In genomic region chr12:113424915-113425823, GRCh38 we compare ENCODE assay signal across 9 cellular contexts. TPM values are rescaled to one million over a fixed set of nuclear protein-coding genes. Genes with fewer than 3 reads are reported as not detected.
DNase-seq lines count a peak whose midpoint lies in the region; ATAC-seq and TF ChIP-seq lines count a peak whose summit lies in the region.
"Had no signal": no experiment of that assay in that cellular context is flagged by ENCODE, and none has a peak within 500 bp of the region (broad histone marks: within the 10 kb centered on the region; RNA-seq: fewer than 3 reads in every experiment).

No MANE protein-coding gene starts in this region.

- H3K4me3 ChIP-seq in GM12875 (ENCODE audit: low read depth, low read length) (no peak overlapping the region), OCI-LY7 (ENCODE audit: low read depth, low read length, poor library complexity, severe bottlenecking) (no peak overlapping the region), parathyroid adenoma (ENCODE audit: low read depth, low read length) (no peak overlapping the region)

- BruUV-seq in OCI-LY7 (replicated peaks; lab: Mats Ljungman, UMichigan): no TSS peak

- no peaks in the 10 kb centered on the region for H4K20me1 ChIP-seq in OCI-LY7 (ENCODE audit: insufficient read depth, low read length)

- H3K9me2 ChIP-seq in OCI-LY7 (ENCODE audit: insufficient read depth, low read length): no peaks in the 10 kb centered on the region

- in situ Hi-C loops in ACHN (cut with HindIII; ENCODE audit: low pct_ligation_motif_present, low pct_unique_long_range_greater_than_20kb, low sequenced_read_pairs): no loop called here

- DNase-seq in ACHN: peak; percentile 55
- peak; percentile 50 for DNase-seq in OCI-LY7 (ENCODE audit: low spot score)
- DNase-seq in activated effector memory CD4-positive, alpha-beta T cell treated with anti-CD3 and anti-CD28 coated beads, Interleukin-2, amount 50 U/mL, for 16 hours: peak; percentile 84
- DNase-seq in germinal center (ENCODE audit: low spot score): peak; percentile 53
- DNase-seq in NCI-H526 treated with DMSO at 0.1 percent for 48 hours (lab: John Stamatoyannopoulos, UW): no peak

- CTCF ChIA-PET in OCI-LY7 (lab: Charles Lee; ENCODE audit: unreplicated experiment): interaction anchor here (0.6 to 0.8 kb wide), 4 partner anchors 12 to 559 kb away, joined by 3 to 5 read pairs (median 4); no protein-coding TSS in a partner anchor

- no peaks in the 10 kb centered on the region for H3K27me3 ChIP-seq in parathyroid adenoma (ENCODE audit: control insufficient read depth, insufficient read depth, low read length)

- H3K36me3 ChIP-seq in OCI-LY7 (ENCODE audit: insufficient read depth, low read length): no peaks in the 10 kb centered on the region
- H3K36me3 ChIP-seq in parathyroid adenoma (ENCODE audit: control insufficient read depth, insufficient read depth, low read length): no peaks in the 10 kb centered on the region

- no peak overlapping the region for H3K27ac ChIP-seq in OCI-LY7 (ENCODE audit: low read depth, low read length, poor library complexity, severe bottlenecking)
- H3K27ac ChIP-seq in parathyroid adenoma: no peak overlapping the region

- POLR2A ChIA-PET in OCI-LY7 (lab: Charles Lee): interaction anchor here (0.7 kb wide), 1 partner anchor 272 kb away, joined by 3 read pairs; no protein-coding TSS in a partner anchor

- H3K4me2 ChIP-seq in OCI-LY7 (ENCODE audit: low read length) (peak overlapping the region; percentile 58; the same call in 1 of the 2 replicates), parathyroid adenoma (ENCODE audit: low read length) (no peak overlapping the region)

- H2AFZ ChIP-seq in OCI-LY7 (ENCODE audit: low read length) (peak overlapping the region; percentile 64; the same call in 1 of the 2 replicates), parathyroid adenoma (no peak overlapping the region)

- TF ChIP-seq CTCF in GM12875 (IDR thresholded peaks at IDR 0.05; ENCODE audit: borderline replicate concordance, insufficient read depth, low read depth, low read length) (peak; percentile 83), OCI-LY7 (conservative IDR thresholded peaks at IDR 0.05; ENCODE audit: low read length) (peak; percentile 92), parathyroid adenoma (IDR thresholded peaks at IDR 0.05) (peak; percentile 85)

- intact Hi-C loops in OCI-LY7 (cut with micrococcal nuclease; ENCODE audit: unreplicated experiment): loop anchor here (1.0 to 5.0 kb wide), 2 partner anchors 113 to 228 kb away; no protein-coding TSS in a partner anchor

- no peak for ATAC-seq in GM18498 (IDR thresholded peaks at IDR 0.05; ENCODE audit: unreplicated experiment)

- no peak overlapping the region for H3K9ac ChIP-seq in parathyroid adenoma

- H3K4me1 ChIP-seq in OCI-LY7 (ENCODE audit: insufficient read depth, low read length, poor library complexity, severe bottlenecking): peaks cover 31% of the 10 kb centered on the region
- no peaks in the 10 kb centered on the region for H3K4me1 ChIP-seq in parathyroid adenoma

- H3K79me2 ChIP-seq in OCI-LY7 (ENCODE audit: insufficient read depth, low read depth, low read length) (no peaks in the 10 kb centered on the region), parathyroid adenoma (peaks cover 2% of the 10 kb centered on the region)

- H3K9me3 ChIP-seq in OCI-LY7 (ENCODE audit: low read length) (no peaks in the 10 kb centered on the region), parathyroid adenoma (ENCODE audit: control insufficient read depth, low read length) (no peaks in the 10 kb centered on the region)

RNA-seq across cellular contexts. Expression of gene SDSL, which starts 3.0 kb away (rescaled TPM):
- total RNA-seq in OCI-LY7 (2014; rRNA removed; shearing (Covaris generic)): not detected in 2 replicates
- not detected in 2 replicates for total RNA-seq in OCI-LY7 (2022)

RNA-seq across cellular contexts. Expression of gene SDS, which starts 21.5 kb away (rescaled TPM):
- total RNA-seq in OCI-LY7 (2014; rRNA removed; shearing (Covaris generic)): not detected in 2 replicates
- total RNA-seq in OCI-LY7 (2022): not detected in 2 replicates
- total RNA-seq: skeletal muscle tissue had no signal

RNA-seq across cellular contexts. Expression of gene LHX5, which starts 46.5 kb away (rescaled TPM):
- total RNA-seq in OCI-LY7 (2014; rRNA removed; shearing (Covaris generic)): not detected in 2 replicates
- total RNA-seq in OCI-LY7 (2022): not detected in 2 replicates
- total RNA-seq: skeletal muscle tissue had no signal
